Comparison of ENCODE assay signal across 1 cellular context in the genomic region with DNA sequence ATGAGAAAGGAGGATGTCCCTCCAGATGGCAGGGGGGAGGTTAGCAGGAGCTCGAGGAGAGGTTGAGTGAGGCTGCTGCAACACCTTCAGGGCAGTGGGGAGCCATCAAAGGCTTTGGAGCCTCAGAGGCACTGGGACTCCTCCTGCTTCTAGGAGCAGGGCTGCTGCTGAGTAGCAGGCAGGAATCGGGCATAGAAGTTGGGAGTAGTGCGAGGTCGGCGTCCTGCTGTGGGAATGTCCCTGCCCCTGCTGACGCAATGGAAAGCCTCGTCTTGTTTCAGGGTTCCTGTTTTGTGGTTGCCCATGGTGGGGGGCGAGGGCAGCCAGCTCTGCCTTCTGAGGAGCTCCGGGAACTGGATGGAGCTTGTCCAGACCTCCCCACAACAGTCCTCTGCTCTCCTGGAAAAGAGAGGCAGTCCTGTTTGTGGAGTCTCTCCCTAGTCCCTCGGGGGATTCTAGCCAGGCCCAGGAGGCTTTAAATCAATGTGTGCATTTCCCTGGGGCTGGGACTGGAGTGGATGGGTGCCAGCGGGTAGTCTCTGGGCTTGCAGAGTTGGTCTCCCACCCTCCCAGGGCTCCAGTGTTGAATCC.
TF ChIP-seq lines count a peak whose summit lies in the region.

No MANE protein-coding gene starts in this region.

TF ChIP-seq in endothelial cell of umbilical vein, 7 proteins besides CTCF, POLR2A, EP300 and RAD21 (continued from another document):
- TF ChIP-seq MYC (IDR thresholded peaks at IDR 0.05; ENCODE audit: low read depth, low read length) (no peak), FOS (IDR thresholded peaks at IDR 0.05; ENCODE audit: borderline replicate concordance, insufficient read depth, low read length) (no peak), POLR2AphosphoS5 (IDR thresholded peaks at IDR 0.05; ENCODE audit: insufficient read depth, low read depth, low read length) (no peak)
